In the genomic region with DNA sequence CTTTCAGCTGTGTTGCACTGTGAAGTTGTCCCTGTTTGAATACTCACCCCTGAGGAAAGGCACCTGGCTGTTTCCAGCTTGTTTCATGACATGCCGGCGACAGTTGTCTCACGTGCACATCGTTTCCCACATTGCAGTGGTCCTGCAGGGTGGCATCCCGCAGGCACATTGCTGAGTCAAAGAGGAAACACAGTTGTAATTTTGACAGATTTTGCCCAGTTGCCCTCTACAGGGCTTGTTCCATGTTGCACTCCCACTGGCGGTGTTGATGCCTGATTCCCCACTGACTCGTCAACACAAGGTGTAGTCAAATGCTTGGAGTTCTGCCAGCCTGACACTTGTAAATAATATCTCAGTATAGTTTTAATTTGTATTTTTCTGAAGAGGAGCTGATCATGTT, we compare ENCODE assay signal across 11 cellular contexts. TPM values are rescaled to one million over a fixed set of nuclear protein-coding genes. Genes with fewer than 3 reads are reported as not detected.
DNase-seq lines count a peak whose midpoint lies in the region; ATAC-seq and TF ChIP-seq lines count a peak whose summit lies in the region.
"Had no signal": no experiment of that assay in that cellular context is flagged by ENCODE, and none has a peak within 500 bp of the region (broad histone marks: within the 10 kb centered on the region; RNA-seq: fewer than 3 reads in every experiment).

No MANE protein-coding gene starts in this region.

- intact Hi-C loops in left colon (cut with DNase I, micrococcal nuclease), result no loop called here

- ATAC-seq in left colon, result peak; percentile 23
- no peak for ATAC-seq in GM21717 (IDR thresholded peaks at IDR 0.05; ENCODE audit: unreplicated experiment)
- ATAC-seq in HG02623 (IDR thresholded peaks at IDR 0.05; ENCODE audit: unreplicated experiment), result no peak
- no peak for ATAC-seq in HG03520 (IDR thresholded peaks at IDR 0.05; ENCODE audit: unreplicated experiment)

- DNase-seq in HT1080 (ENCODE audit: low read depth) (peak; percentile 21), RPMI7951 (ENCODE audit: low read depth) (peak; percentile 9), left colon (no peak), cerebellar nuclear complex (lab: John Stamatoyannopoulos, UW) (no peak)
- DNase-seq: activated CD4-positive, CD25-positive, alpha-beta regulatory T cell treated with anti-CD3 and anti-CD28 coated beads, Interleukin-2, amount 50 U/mL, for 72 hours; activated naive CD4-positive, alpha-beta T cell treated with anti-CD3 and anti-CD28 coated beads for 36 hours; DMS79 treated with DMSO at 0.1 percent for 48 hours had no signal

- peak overlapping the region; percentile 17; the same call in 1 of the 2 replicates for H3K27ac ChIP-seq in C4-2B

- no peak; the same call in 1 of the 2 replicates for TF ChIP-seq CTCF in C4-2B (conservative IDR thresholded peaks at IDR 0.05)

RNA-seq across cellular contexts. Expression of gene EPN2, which starts 23.8 kb away (rescaled TPM):
- total RNA-seq in HT1080 (2014; rRNA removed; shearing (Covaris generic)), result 13.5 and 15.8 TPM in 2 replicates
- polyA plus RNA-seq in HT1080 (2015; cell fraction: cytosol; rRNA removed), result 10.3 and 14.2 TPM in 2 replicates
- 21.0 and 21.9 TPM in 2 replicates for polyA plus RNA-seq in HT1080 (2015; cell fraction: nucleus; rRNA removed)
- 9.0 and 15.3 TPM in 2 replicates for total RNA-seq in RPMI7951 (2014; rRNA removed; shearing (Covaris generic))
- 10 to 100 TPM; 41.0 to 45.9 TPM for total RNA-seq in left colon

Comparison
In these comparisons a context has a peak if more than half of its experiments do, and no peak if none do; other contexts are left out.
1. DNase-seq: peak in HT1080 (single experiment) and RPMI7951 (single experiment); none in left colon (0 of 2) and cerebellar nuclear complex (0 of 2).